ENCODE assay signal across 11 cellular contexts in the genomic region with DNA sequence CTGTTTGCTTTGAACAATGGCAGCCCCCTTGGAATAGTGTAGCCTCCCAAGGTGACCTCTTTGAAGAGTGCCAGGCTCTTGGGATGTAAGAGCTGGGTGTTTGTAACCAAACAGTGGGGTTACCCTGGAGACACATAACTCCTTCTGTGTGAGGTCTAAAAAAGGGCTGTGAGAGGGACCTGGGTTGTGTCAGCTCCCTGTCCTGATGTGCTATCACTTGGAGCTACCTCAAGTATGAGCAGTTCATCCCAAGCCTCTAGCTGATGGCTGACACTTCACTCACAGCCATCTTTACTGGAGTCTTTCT. TPM values are rescaled to one million over a fixed set of nuclear protein-coding genes. Genes with fewer than 3 reads are reported as not detected.
A peak's percentile ranks its signal among the peaks of the same experiment; 100 is the strongest.
DNase-seq lines count a peak whose midpoint lies in the region; ATAC-seq and TF ChIP-seq lines count a peak whose summit lies in the region.
"Had no signal": no experiment of that assay in that cellular context is flagged by ENCODE, and none has a peak within 500 bp of the region (broad histone marks: within the 10 kb centered on the region; RNA-seq: fewer than 3 reads in every experiment).

No MANE protein-coding gene starts in this region.

- no peak overlapping the region; the same call in 1 of the 2 replicates for H3K9ac ChIP-seq in SK-N-SH

- no peaks in the 10 kb centered on the region for H3K9me2 ChIP-seq in SK-N-SH

- peaks cover 16% of the 10 kb centered on the region for H3F3A ChIP-seq in SK-N-SH (replicated peaks; ENCODE audit: insufficient read depth)

- no peak overlapping the region for H2AFZ ChIP-seq in SK-N-SH (ENCODE audit: low read depth)

- no peaks in the 10 kb centered on the region for H3K79me2 ChIP-seq in SK-N-SH (ENCODE audit: insufficient read depth)

- H3K4me3 Mint-ChIP-seq in activated CD4-positive, alpha-beta T cell treated with anti-CD3 and anti-CD28 coated beads, Interleukin-2, amount 10 ng/mL, durations not matched to agents 24 days and 14 days = no peak overlapping the region
- H3K4me3 Mint-ChIP-seq: brain, WTC11 had no signal

- no peak for TF ChIP-seq RAD21 in SK-N-SH (IDR thresholded peaks at IDR 0.05; ENCODE audit: low read length)

- TF ChIP-seq POLR2A in uterus (IDR thresholded peaks at IDR 0.05) = no peak

- peaks cover 2% of the 10 kb centered on the region for H3K4me1 Mint-ChIP-seq in activated CD4-positive, alpha-beta T cell treated with anti-CD3 and anti-CD28 coated beads, Interleukin-2, amount 10 ng/mL, durations not matched to agents 24 days and 14 days

- H3K36me3 ChIP-seq in SK-N-SH (replicated peaks in 1 of 2; ENCODE audit: control insufficient read depth in 1 of 2, insufficient read depth in 2 of 2, low read length in 1 of 2) (no peaks in the 10 kb centered on the region), mucosa of descending colon (ENCODE audit: low read depth) (no peaks in the 10 kb centered on the region), uterus (no peaks in the 10 kb centered on the region)

- DNase-seq in SK-N-SH (no peak), fibroblast of pulmonary artery (ENCODE audit: low read depth) (peak; percentile 69), mucosa of descending colon (no peak), uterus (peak; percentile 35 to 52)
- no peak for DNase-seq in activated CD4-positive, alpha-beta T cell treated with anti-CD3 and anti-CD28 coated beads, Interleukin-2, amount 10 ng/mL, durations not matched to agents 24 days and 14 days
- DNase-seq in activated CD8-positive, alpha-beta memory T cell treated with anti-CD3 and anti-CD28 coated beads, Interleukin-2, amount 50 U/mL, for 4 hours = no peak
- no peak for DNase-seq in activated T-cell treated with anti-CD3 and anti-CD28 coated beads, Interleukin-2, amount 50 U/mL, for 1 hour
- DNase-seq: kidney, nucleus accumbens had no signal

- H3K4me2 ChIP-seq in SK-N-SH = no peak overlapping the region

- intact Hi-C loops in mucosa of descending colon (cut with DNase I, micrococcal nuclease) = no loop called here
- intact Hi-C loops in uterus (cut with DNase I; ENCODE audit: low total_unique reads) = no loop called here
- intact Hi-C loops in activated CD4-positive, alpha-beta T cell treated with anti-CD3 and anti-CD28 coated beads, Interleukin-2, amount 10 ng/mL, durations not matched to agents 24 days and 14 days (cut with micrococcal nuclease) = no loop called here

- no peaks in the 10 kb centered on the region for H4K20me1 ChIP-seq in SK-N-SH (ENCODE audit: insufficient read depth)

- CTCF ChIA-PET in SK-N-SH (lab: Yijun Ruan, JAX) = interaction anchor here (0.8 to 7.9 kb wide), 15 partner anchors 9 to 144 kb away, joined by 3 to 101 read pairs (median 4); partner anchors contain the start of gene TSPAN18

- H3K4me1 ChIP-seq in SK-N-SH (ENCODE audit: control insufficient read depth in 1 of 2, insufficient read depth in 2 of 2, low read depth in 1 of 2, low read length in 1 of 2) = peaks cover 38 to 68% of the 10 kb centered on the region in 2 experiments
- H3K4me1 ChIP-seq in mucosa of descending colon (ENCODE audit: low read depth) = no peaks in the 10 kb centered on the region
- peaks cover 0 to 8% of the 10 kb centered on the region in 2 donors for H3K4me1 ChIP-seq in uterus

- POLR2A ChIA-PET in SK-N-SH (lab: Yijun Ruan, JAX) = interaction anchor here (1.1 to 1.8 kb wide), 5 partner anchors 8 to 126 kb away, joined by 3 to 10 read pairs (median 5); no protein-coding TSS in a partner anchor

- ATAC-seq in mucosa of descending colon = peak; percentile 20

- H3K27me3 Mint-ChIP-seq in activated CD4-positive, alpha-beta T cell treated with anti-CD3 and anti-CD28 coated beads, Interleukin-2, amount 10 ng/mL, durations not matched to agents 24 days and 14 days = no peaks in the 10 kb centered on the region
- H3K27me3 Mint-ChIP-seq: brain had no signal

- H3K4me3 ChIP-seq in SK-N-SH (ENCODE audit: low read depth in 2 of 2, low read length in 1 of 2) = no peak overlapping the region
- H3K4me3 ChIP-seq in fibroblast of pulmonary artery (replicated peaks; ENCODE audit: low read depth, low read length) = no peak overlapping the region
- no peak overlapping the region for H3K4me3 ChIP-seq in mucosa of descending colon
- H3K4me3 ChIP-seq in uterus = no peak overlapping the region

- H3K27ac ChIP-seq in SK-N-SH (ENCODE audit: low read depth in 2 of 2, low read length in 1 of 2) = peak overlapping the region; percentile 76 to 99
- peak overlapping the region; percentile 84 to 87 for H3K27ac ChIP-seq in uterus

- H3K27ac Mint-ChIP-seq in activated CD4-positive, alpha-beta T cell treated with anti-CD3 and anti-CD28 coated beads, Interleukin-2, amount 10 ng/mL, durations not matched to agents 24 days and 14 days = no peak overlapping the region

- H3K9me3 Mint-ChIP-seq in activated CD4-positive, alpha-beta T cell treated with anti-CD3 and anti-CD28 coated beads, Interleukin-2, amount 10 ng/mL, durations not matched to agents 24 days and 14 days = no peaks in the 10 kb centered on the region

- TF ChIP-seq EP300 in SK-N-SH (IDR thresholded peaks at IDR 0.05; ENCODE audit: borderline replicate concordance in 1 of 2, low read depth in 1 of 2, low read length in 1 of 2) = no peak

- no peak for TF ChIP-seq CTCF in SK-N-SH (IDR thresholded peaks at IDR 0.05)
- TF ChIP-seq CTCF in fibroblast of pulmonary artery (IDR thresholded peaks at IDR 0.05; ENCODE audit: low read length, missing control alignments) = no peak
- TF ChIP-seq CTCF in mucosa of descending colon (IDR thresholded peaks at IDR 0.05) = no peak
- TF ChIP-seq CTCF in uterus (IDR thresholded peaks at IDR 0.05) = no peak

- H3K36me3 Mint-ChIP-seq in activated CD4-positive, alpha-beta T cell treated with anti-CD3 and anti-CD28 coated beads, Interleukin-2, amount 10 ng/mL, durations not matched to agents 24 days and 14 days (ENCODE audit: low read depth) = peaks cover 10% of the 10 kb centered on the region

- H3K27me3 ChIP-seq in SK-N-SH (ENCODE audit: insufficient read depth) (no peaks in the 10 kb centered on the region), uterus (no peaks in the 10 kb centered on the region)

- H3K9me3 ChIP-seq in SK-N-SH (peaks cover 5% of the 10 kb centered on the region; the same call in 1 of the 2 replicates), mucosa of descending colon (no peaks in the 10 kb centered on the region), uterus (no peaks in the 10 kb centered on the region)

TF ChIP-seq in SK-N-SH, 30 proteins besides CTCF, POLR2A, EP300 and RAD21:
- TF ChIP-seq REST (IDR thresholded peaks at IDR 0.05; ENCODE audit: low read depth, low read length) = no peak
- no peak for TF ChIP-seq USF1 (IDR thresholded peaks at IDR 0.05; ENCODE audit: borderline replicate concordance, low read depth)
- no peak for TF ChIP-seq JUND (IDR thresholded peaks at IDR 0.05)
- no peak for TF ChIP-seq MXI1 (IDR thresholded peaks at IDR 0.05; ENCODE audit: low read depth, low read length)
- no peak for TF ChIP-seq FOXM1 (IDR thresholded peaks at IDR 0.05; ENCODE audit: low read depth)
- no peak for TF ChIP-seq TEAD4 (IDR thresholded peaks at IDR 0.05; ENCODE audit: borderline replicate concordance, insufficient read depth)
- TF ChIP-seq NFIC (IDR thresholded peaks at IDR 0.05; ENCODE audit: borderline replicate concordance) = no peak
- TF ChIP-seq TAF1 (IDR thresholded peaks at IDR 0.05; ENCODE audit: borderline replicate concordance, low read depth, low read length) = no peak
- TF ChIP-seq SMC3 (IDR thresholded peaks at IDR 0.05; ENCODE audit: low read depth, low read length) = no peak
- TF ChIP-seq GABPA (IDR thresholded peaks at IDR 0.05; ENCODE audit: low read depth) = no peak
- TF ChIP-seq ELF1 (IDR thresholded peaks at IDR 0.05) = no peak
- no peak for TF ChIP-seq SIN3A (IDR thresholded peaks at IDR 0.05; ENCODE audit: borderline replicate concordance, low read depth, low read length)
- no peak for TF ChIP-seq CHD2 (IDR thresholded peaks at IDR 0.05; ENCODE audit: low read length, partially characterized antibody)

RNA-seq across cellular contexts. Expression of gene TSPAN18, which starts 40.2 kb away (rescaled TPM):
- polyA plus RNA-seq in SK-N-SH (2012; rRNA removed) = 0.72 and 1.3 TPM in 2 replicates
- polyA plus RNA-seq in SK-N-SH (2012; cell fraction: cytosol; rRNA removed) = 0.91 and 1.8 TPM in 2 replicates
- polyA plus RNA-seq in SK-N-SH (2012; cell fraction: nucleus; rRNA removed) = 0.81 and 1.2 TPM in 2 replicates
- total RNA-seq in mucosa of descending colon = 10 to 100 TPM in 1 of 3 donors, 1 to 10 TPM in 2; 3.6 to 63.2 (median 8.5) TPM
- total RNA-seq in uterus = 100 to 1,000 TPM in 1 of 4 donors, 10 to 100 TPM in 1, 1 to 10 TPM in 2; 1.2 to 117 (median 20.1) TPM
- 1.4 and 1.5 TPM in 2 replicates for total RNA-seq in activated CD4-positive, alpha-beta T cell treated with anti-CD3 and anti-CD28 coated beads, Interleukin-2, amount 10 ng/mL, durations not matched to agents 24 days and 14 days

Comparison
In these comparisons a context has a peak if more than half of its experiments do, and no peak if none do; other contexts are left out.
1. DNase-seq: peak in fibroblast of pulmonary artery (single experiment) and uterus (2 of 2); none in SK-N-SH (single experiment), mucosa of descending colon (0 of 3), activated CD4-positive, alpha-beta T cell treated with anti-CD3 and anti-CD28 coated beads, Interleukin-2, amount 10 ng/mL, durations not matched to agents 24 days and 14 days (single experiment), activated CD8-positive, alpha-beta memory T cell treated with anti-CD3 and anti-CD28 coated beads, Interleukin-2, amount 50 U/mL, for 4 hours (single experiment) and activated T-cell treated with anti-CD3 and anti-CD28 coated beads, Interleukin-2, amount 50 U/mL, for 1 hour (single experiment).